8 cellular contexts compared by ENCODE assay signal in the genomic region with DNA sequence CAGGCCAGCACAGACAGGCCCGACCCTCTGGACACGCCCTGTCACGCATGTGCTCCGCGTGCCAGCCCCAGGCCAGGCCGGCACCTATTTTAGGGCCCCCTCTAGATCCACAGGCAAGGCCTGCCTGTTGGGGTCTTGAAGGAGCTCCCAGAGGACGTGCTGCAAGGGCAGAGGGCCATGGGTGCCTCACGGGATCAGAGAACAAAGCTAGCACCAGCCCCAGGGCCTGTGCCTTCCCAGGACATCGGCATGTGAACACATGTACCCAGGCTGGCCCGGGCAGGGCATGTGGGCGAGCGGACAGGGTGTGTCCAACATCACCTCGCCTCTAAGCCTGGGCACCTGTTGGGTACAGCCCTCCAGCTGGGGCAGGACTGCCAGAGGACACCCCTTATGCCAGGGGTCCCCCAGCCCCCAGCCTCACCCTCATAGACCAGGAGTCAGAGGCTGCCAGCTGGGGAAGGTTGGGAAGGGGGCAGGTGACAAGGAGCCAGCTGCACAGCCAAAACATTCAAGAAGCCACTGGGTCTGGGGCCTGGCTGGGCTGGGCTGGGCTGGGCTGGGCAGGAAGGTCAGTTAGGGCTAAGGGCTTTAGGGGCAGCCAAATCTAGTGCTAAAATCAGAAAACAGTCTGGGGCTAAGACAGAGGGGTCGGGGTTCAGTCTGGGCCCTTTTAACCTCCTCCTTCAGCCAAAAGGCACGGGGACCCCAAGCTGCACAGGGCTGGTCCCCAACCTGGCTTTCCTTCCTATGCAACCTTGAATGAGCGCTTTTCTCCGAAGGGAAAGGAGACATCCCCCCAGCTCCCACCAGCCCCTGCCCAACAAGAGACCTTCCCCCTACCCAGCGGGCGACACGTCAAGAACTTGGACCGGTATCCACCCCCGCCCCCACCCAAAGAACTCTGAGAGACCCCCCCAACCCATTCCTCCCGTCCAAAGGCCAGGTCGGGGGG. TPM values are rescaled to one million over a fixed set of nuclear protein-coding genes. Genes with fewer than 3 reads are reported as not detected.
A peak's percentile ranks its signal among the peaks of the same experiment; 100 is the strongest.
DNase-seq lines count a peak whose midpoint lies in the region; ATAC-seq and TF ChIP-seq lines count a peak whose summit lies in the region.

No MANE protein-coding gene starts in this region.

- no peaks in the 10 kb centered on the region for H3K27me3 Mint-ChIP-seq in osteocyte (ENCODE audit: unreplicated experiment)

- peak; percentile 57 for DNase-seq in stimulated activated CD4-positive, alpha-beta T cell treated with anti-CD3 and anti-CD28 coated beads, Interleukin-15, amount 100 ng/mL, for 24 hours
- DNase-seq in stimulated activated CD4-positive, alpha-beta T cell treated with anti-CD3 and anti-CD28 coated beads, Interleukin-4, amount 100 ng/mL, for 1 hour = no peak
- peak; percentile 43 for DNase-seq in activated CD8-positive, alpha-beta memory T cell treated with anti-CD3 and anti-CD28 coated beads, Interleukin-2, amount 50 U/mL, for 4 hours
- peak in 1 of 2 donors; percentile 68 for DNase-seq in foreskin fibroblast
- DNase-seq in osteocyte (ENCODE audit: extremely low spot score, unreplicated experiment) = no peak

- H3K4me3 ChIP-seq in foreskin fibroblast (ENCODE audit: low read depth in 1 of 2, low read length in 2 of 2) = peak overlapping the region; percentile 83 to 93

- H3K36me3 Mint-ChIP-seq in osteocyte (ENCODE audit: unreplicated experiment) = peaks cover 20% of the 10 kb centered on the region

- H3K4me1 Mint-ChIP-seq in osteocyte (ENCODE audit: unreplicated experiment) = peaks cover 59% of the 10 kb centered on the region

- peak overlapping the region; percentile 92 for H3K4me3 Mint-ChIP-seq in osteocyte (ENCODE audit: unreplicated experiment)

- H3K9me3 Mint-ChIP-seq in osteocyte (ENCODE audit: unreplicated experiment) = no peaks in the 10 kb centered on the region

- TF ChIP-seq CTCF in foreskin fibroblast (IDR thresholded peaks at IDR 0.05; ENCODE audit: low read depth, low read length) (no peak), osteocyte (IDR thresholded peaks at IDR 0.05) (no peak)

- ATAC-seq in GM18517 (IDR thresholded peaks at IDR 0.05; ENCODE audit: unreplicated experiment) = no peak
- ATAC-seq in HG03342 (IDR thresholded peaks at IDR 0.05; ENCODE audit: unreplicated experiment) = no peak
- ATAC-seq in HG03159 (IDR thresholded peaks at IDR 0.05; ENCODE audit: unreplicated experiment) = no peak

- peak overlapping the region; percentile 98 for H3K27ac Mint-ChIP-seq in osteocyte (ENCODE audit: unreplicated experiment)

RNA-seq across cellular contexts. Expression of a gene that starts 35.3 kb away (rescaled TPM):
- 1.1 and 3.5 TPM in 2 replicates for total RNA-seq in osteocyte

RNA-seq across cellular contexts. Expression of a gene that starts 46.4 kb away (rescaled TPM):
- total RNA-seq in osteocyte = 14.0 and 15.1 TPM in 2 replicates

Comparison
In these comparisons a context has a peak if more than half of its experiments do, and no peak if none do; other contexts are left out.
1. DNase-seq: peak in stimulated activated CD4-positive, alpha-beta T cell treated with anti-CD3 and anti-CD28 coated beads, Interleukin-15, amount 100 ng/mL, for 24 hours (single experiment) and activated CD8-positive, alpha-beta memory T cell treated with anti-CD3 and anti-CD28 coated beads, Interleukin-2, amount 50 U/mL, for 4 hours (single experiment); none in stimulated activated CD4-positive, alpha-beta T cell treated with anti-CD3 and anti-CD28 coated beads, Interleukin-4, amount 100 ng/mL, for 1 hour (single experiment) and osteocyte (single experiment).